ENCODE assay signal across 8 cellular contexts in genomic region chr1:53014791-53015507, GRCh38.
A peak's percentile ranks its signal among the peaks of the same experiment; 100 is the strongest.
DNase-seq lines count a peak whose midpoint lies in the region; ATAC-seq, FAIRE-seq and TF ChIP-seq lines count a peak whose summit lies in the region.

No MANE protein-coding gene starts in this region.

- H3K36me3 ChIP-seq in DND-41 (ENCODE audit: insufficient read depth, low read length): no peaks in the 10 kb centered on the region
- H3K36me3 ChIP-seq in MM.1S (replicated peaks; ENCODE audit: insufficient read depth, low read length): no peaks in the 10 kb centered on the region
- H3K36me3 ChIP-seq in neuron (ENCODE audit: insufficient read depth, low read length): peaks cover 4% of the 10 kb centered on the region
- H3K36me3 ChIP-seq in stomach smooth muscle (ENCODE audit: control insufficient read depth in 2 of 2, insufficient read depth in 2 of 2, low read length in 2 of 2): no peaks in the 10 kb centered on the region

- H3K27me3 ChIP-seq in DND-41 (ENCODE audit: insufficient read depth, low read length, poor library complexity) (no peaks in the 10 kb centered on the region), MM.1S (replicated peaks; ENCODE audit: insufficient read depth, low read length) (no peaks in the 10 kb centered on the region), neuron (ENCODE audit: insufficient read depth, low read length) (no peaks in the 10 kb centered on the region), stomach smooth muscle (ENCODE audit: control insufficient read depth in 1 of 2, insufficient read depth in 2 of 2, low read length in 2 of 2) (no peaks in the 10 kb centered on the region)

- DNase-seq in DND-41: peak; percentile 89
- DNase-seq in H54 (ENCODE audit: insufficient read length, low spot score): peak; percentile 53
- peak; percentile 92 for DNase-seq in MM.1S
- DNase-seq in SHP77 (lab: John Stamatoyannopoulos, UW): peak; percentile 83 to 88
- DNase-seq in activated effector memory CD4-positive, alpha-beta T cell treated with anti-CD3 and anti-CD28 coated beads, Interleukin-2, amount 50 U/mL, for 16 hours: peak; percentile 89
- DNase-seq in foreskin melanocyte: peak; percentile 78

- H3K27ac ChIP-seq in DND-41 (ENCODE audit: low read length): peak overlapping the region; percentile 73
- H3K27ac ChIP-seq in MM.1S (ENCODE audit: low read length): peak overlapping the region; percentile 2; the same call in 1 of the 2 replicates
- H3K27ac ChIP-seq in stomach smooth muscle (ENCODE audit: low read length): no peak overlapping the region

- TF ChIP-seq POLR2A in H54 (IDR thresholded peaks at IDR 0.05; ENCODE audit: low read depth, low read length): peak; percentile 36; the same call in 1 of the 2 replicates

- H3F3A ChIP-seq in MM.1S (ENCODE audit: insufficient read depth, low read length): no peaks in the 10 kb centered on the region

- no peak for TF ChIP-seq CTCF in DND-41 (IDR thresholded peaks at IDR 0.05; ENCODE audit: borderline replicate concordance, extremely low read depth, low read length, poor library complexity, severe bottlenecking)
- TF ChIP-seq CTCF in MM.1S (IDR thresholded peaks at IDR 0.05; ENCODE audit: low read length): no peak

- peaks cover 28% of the 10 kb centered on the region for H3K4me1 ChIP-seq in DND-41 (ENCODE audit: insufficient read depth, low read length)
- no peaks in the 10 kb centered on the region for H3K4me1 ChIP-seq in MM.1S (ENCODE audit: low read length)
- peaks cover 6% of the 10 kb centered on the region for H3K4me1 ChIP-seq in neuron (ENCODE audit: insufficient read depth, low read length)
- peaks cover 8% of the 10 kb centered on the region for H3K4me1 ChIP-seq in stomach smooth muscle (ENCODE audit: control insufficient read depth, insufficient read depth, low read length)

- H3K9ac ChIP-seq in DND-41 (ENCODE audit: low read depth, low read length) (peak overlapping the region; percentile 64), MM.1S (ENCODE audit: low read length) (peak overlapping the region; percentile 53), stomach smooth muscle (ENCODE audit: low read length in 2 of 2) (peak overlapping the region; percentile 60 to 77)

- H2AFZ ChIP-seq in DND-41 (ENCODE audit: low read depth, low read length) (peak overlapping the region; percentile 82), MM.1S (ENCODE audit: low read length) (peak overlapping the region; percentile 91), neuron (ENCODE audit: low read depth, low read length) (peak overlapping the region; percentile 90)

- no peaks in the 10 kb centered on the region for H3K9me2 ChIP-seq in MM.1S (replicated peaks; ENCODE audit: insufficient read depth, low read length)

- peaks cover 37% of the 10 kb centered on the region for H3K79me2 ChIP-seq in DND-41 (ENCODE audit: insufficient read depth, low read length)
- H3K79me2 ChIP-seq in MM.1S (ENCODE audit: low read length): peaks cover 29% of the 10 kb centered on the region

- H3K9me3 ChIP-seq in DND-41 (ENCODE audit: insufficient read depth, low read length, severe bottlenecking) (no peaks in the 10 kb centered on the region), MM.1S (replicated peaks; ENCODE audit: insufficient read depth, low read length) (no peaks in the 10 kb centered on the region), neuron (ENCODE audit: low read length) (no peaks in the 10 kb centered on the region), stomach smooth muscle (ENCODE audit: control insufficient read depth in 2 of 2, low read length in 2 of 2) (no peaks in the 10 kb centered on the region)

- FAIRE-seq in H54 (lab: Jason Lieb, UNC): peak; percentile 96

- peak overlapping the region; percentile 100 for H3K4me2 ChIP-seq in DND-41 (ENCODE audit: insufficient read depth, low read length)
- H3K4me2 ChIP-seq in MM.1S (ENCODE audit: low read depth, low read length): peak overlapping the region; percentile 57

- H3K4me3 ChIP-seq in DND-41 (ENCODE audit: low read depth in 1 of 2, low read length in 2 of 2): peak overlapping the region; percentile 69 to 90
- peak overlapping the region; percentile 68 for H3K4me3 ChIP-seq in MM.1S (ENCODE audit: low read length)
- H3K4me3 ChIP-seq in neuron (ENCODE audit: low read length): peak overlapping the region; percentile 72
- H3K4me3 ChIP-seq in stomach smooth muscle (ENCODE audit: low read length in 2 of 2): peak overlapping the region; percentile 77 to 78

- H4K20me1 ChIP-seq in DND-41 (ENCODE audit: insufficient read depth, low read length) (no peaks in the 10 kb centered on the region), MM.1S (ENCODE audit: insufficient read depth, low read length) (no peaks in the 10 kb centered on the region)

- ATAC-seq in DND-41 (ENCODE audit: insufficient read depth, low read depth): peak; percentile 100
